ENCODE assay signal across 8 cellular contexts in the genomic region with DNA sequence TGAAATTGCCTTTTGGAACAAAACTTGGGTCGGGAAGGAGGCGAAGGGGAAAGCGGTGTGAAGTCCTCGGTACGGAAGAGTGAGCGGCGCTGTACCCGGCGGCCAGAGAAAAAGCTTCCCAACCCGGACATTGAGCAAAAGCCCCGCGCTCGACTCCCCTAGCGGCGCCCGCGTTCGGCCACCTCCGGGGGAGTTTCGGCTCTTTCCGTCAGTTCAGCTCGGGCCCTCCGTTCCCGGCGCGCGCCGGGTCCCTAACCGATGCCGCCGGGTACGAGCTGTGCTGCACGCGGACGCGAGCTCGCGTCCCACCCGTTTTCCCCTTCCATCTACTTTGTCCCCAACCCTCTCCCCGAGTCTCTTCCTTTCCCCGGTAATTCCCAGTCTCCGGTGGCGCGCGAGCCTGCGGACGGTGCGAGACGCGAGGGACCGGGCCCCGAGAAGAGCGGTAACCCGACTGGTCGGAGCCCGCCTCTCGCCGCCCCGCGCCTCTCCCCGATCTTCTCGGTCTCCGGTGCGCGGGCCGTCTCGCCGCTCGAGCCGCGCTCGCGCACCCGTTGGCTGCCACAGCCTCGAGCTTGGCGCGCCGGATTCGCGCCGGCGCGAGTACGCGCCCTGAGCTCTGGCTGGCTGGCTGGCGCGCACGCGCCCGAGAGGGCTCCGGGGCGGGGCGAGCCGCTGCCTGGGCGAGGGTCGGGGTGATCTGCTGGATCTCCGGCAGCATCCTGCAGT. TPM values are rescaled to one million over a fixed set of nuclear protein-coding genes. Genes with fewer than 3 reads are reported as not detected.
DNase-seq lines count a peak whose midpoint lies in the region; ATAC-seq and TF ChIP-seq lines count a peak whose summit lies in the region.

No MANE protein-coding gene starts in this region.

- peak; percentile 95 for DNase-seq in GM10248 (ENCODE audit: extremely low spot score)
- DNase-seq in NCI-H1105 (lab: John Stamatoyannopoulos, UW): peak; percentile 86
- DNase-seq in SKM-1 treated with dmso at 0.1 percent for 144 hours (lab: John Stamatoyannopoulos, UW; ENCODE audit: unreplicated experiment): peak; percentile 56
- peak; percentile 92 for DNase-seq in activated naive CD8-positive, alpha-beta T cell treated with anti-CD3 and anti-CD28 coated beads, Interleukin-2, amount 10 ng/mL, durations not matched to agents 7 days and 5 days
- peak; percentile 98 for DNase-seq in cardiac muscle cell (ENCODE audit: low read depth in 1 of 2, low spot score in 1 of 2)
- peak; percentile 85 to 94 for DNase-seq in trophoblast cell
- peak; percentile 63 to 75 for DNase-seq in tibial nerve (ENCODE audit: low spot score in 2 of 2)

- H3K4me3 ChIP-seq in cardiac muscle cell: peak overlapping the region; percentile 85
- peak overlapping the region; percentile 92 for H3K4me3 ChIP-seq in trophoblast cell (ENCODE audit: low read depth, low read length)
- H3K4me3 ChIP-seq in tibial nerve: peak overlapping the region; percentile 49 to 98 (median 77)

- peaks cover 2% of the 10 kb centered on the region for H3K27me3 Mint-ChIP-seq in activated naive CD8-positive, alpha-beta T cell treated with anti-CD3 and anti-CD28 coated beads, Interleukin-2, amount 10 ng/mL, durations not matched to agents 7 days and 5 days

- H3K4me3 Mint-ChIP-seq in activated naive CD8-positive, alpha-beta T cell treated with anti-CD3 and anti-CD28 coated beads, Interleukin-2, amount 10 ng/mL, durations not matched to agents 7 days and 5 days: peak overlapping the region; percentile 90

- peak overlapping the region; percentile 95 for H2BK5ac ChIP-seq in trophoblast cell (ENCODE audit: low read depth, low read length, poor library complexity)

- H3K36me3 ChIP-seq in cardiac muscle cell: no peaks in the 10 kb centered on the region
- no peaks in the 10 kb centered on the region for H3K36me3 ChIP-seq in trophoblast cell (ENCODE audit: control insufficient read depth in 1 of 2, insufficient read depth in 2 of 2, low read length in 2 of 2)
- H3K36me3 ChIP-seq in tibial nerve: no peaks in the 10 kb centered on the region

- H3K9me3 Mint-ChIP-seq in activated naive CD8-positive, alpha-beta T cell treated with anti-CD3 and anti-CD28 coated beads, Interleukin-2, amount 10 ng/mL, durations not matched to agents 7 days and 5 days: no peaks in the 10 kb centered on the region

- peaks cover 17% of the 10 kb centered on the region for H3K4me1 ChIP-seq in cardiac muscle cell (ENCODE audit: low read depth)
- peaks cover 0 to 2% of the 10 kb centered on the region in 2 experiments for H3K4me1 ChIP-seq in trophoblast cell (ENCODE audit: control insufficient read depth in 1 of 2, insufficient read depth in 2 of 2, low read length in 2 of 2)
- H3K4me1 ChIP-seq in tibial nerve: peaks cover 0 to 34% (median 12%) of the 10 kb centered on the region in 4 donors

- peak overlapping the region; percentile 98 for H3K14ac ChIP-seq in trophoblast cell (ENCODE audit: low read length)

- POLR2A ChIA-PET in GM10248 (lab: Yijun Ruan, JAX): interaction anchor here (0.6 to 1.7 kb wide), 12 partner anchors 9 to 337 kb away, joined by 3 to 9 read pairs (median 4); a partner anchor contains a TSS
- POLR2A ChIA-PET in activated naive CD8-positive, alpha-beta T cell treated with anti-CD3 and anti-CD28 coated beads, Interleukin-2, amount 10 ng/mL, durations not matched to agents 7 days and 5 days (lab: Charles Lee): interaction anchor here (0.6 to 2.6 kb wide), 23 partner anchors 8 to 476 kb away, joined by 3 to 18 read pairs (median 4); a partner anchor contains a TSS

- peaks cover 7% of the 10 kb centered on the region for H3K36me3 Mint-ChIP-seq in activated naive CD8-positive, alpha-beta T cell treated with anti-CD3 and anti-CD28 coated beads, Interleukin-2, amount 10 ng/mL, durations not matched to agents 7 days and 5 days

- no peak overlapping the region for H3K23ac ChIP-seq in trophoblast cell (ENCODE audit: low read length)

- peak overlapping the region; percentile 97 for H3K9ac ChIP-seq in trophoblast cell (ENCODE audit: low read length)

- H3K18ac ChIP-seq in trophoblast cell (ENCODE audit: low read length): peak overlapping the region; percentile 88

- H3K27ac ChIP-seq in cardiac muscle cell (peak overlapping the region; percentile 95), trophoblast cell (ENCODE audit: low read depth, low read length) (peak overlapping the region; percentile 96), tibial nerve (peak overlapping the region; percentile 63 to 98 (median 94))

- peaks cover 26% of the 10 kb centered on the region for H3K4me1 Mint-ChIP-seq in activated naive CD8-positive, alpha-beta T cell treated with anti-CD3 and anti-CD28 coated beads, Interleukin-2, amount 10 ng/mL, durations not matched to agents 7 days and 5 days

- TF ChIP-seq POLR2A in tibial nerve (IDR thresholded peaks at IDR 0.05): peak; percentile 21 to 50

- H3K79me1 ChIP-seq in trophoblast cell (ENCODE audit: low read length): peaks cover 10% of the 10 kb centered on the region

- H2AK5ac ChIP-seq in trophoblast cell (ENCODE audit: low read length): no peak overlapping the region

- peak overlapping the region; percentile 100 for H2AFZ ChIP-seq in trophoblast cell (ENCODE audit: insufficient read depth, low read length, poor library complexity)

- TF ChIP-seq CTCF in GM10248 (IDR thresholded peaks at IDR 0.05; ENCODE audit: control extremely low read depth, extremely low read depth, low read depth, missing control alignments) (no peak), cardiac muscle cell (IDR thresholded peaks at IDR 0.05; ENCODE audit: low read depth, low read length) (peak; percentile 24), tibial nerve (IDR thresholded peaks at IDR 0.05) (peak in 4 of 5 experiments; percentile 30 to 60 (median 38))

- H4K12ac ChIP-seq in trophoblast cell (ENCODE audit: low read depth, low read length): peak overlapping the region; percentile 100

- no CpG with 5 or more reads among the region's 97 CpGs for WGBS in trophoblast cell (ENCODE audit: extremely low coverage, insufficient coverage, insufficient read length)
- WGBS in tibial nerve, 2 donors: 1% methylated on average over 57 to 92 of the region's 97 CpGs

- H4K91ac ChIP-seq in trophoblast cell (ENCODE audit: low read depth, low read length): peak overlapping the region; percentile 99

- H3K4ac ChIP-seq in trophoblast cell (ENCODE audit: low read depth, low read length): peak overlapping the region; percentile 83

- H2BK12ac ChIP-seq in trophoblast cell (ENCODE audit: low read length): peak overlapping the region; percentile 42

- peak; percentile 68 for ATAC-seq in HG02610 (IDR thresholded peaks at IDR 0.05; ENCODE audit: unreplicated experiment)
- peak; percentile 83 for ATAC-seq in activated naive CD8-positive, alpha-beta T cell treated with anti-CD3 and anti-CD28 coated beads, Interleukin-2, amount 10 ng/mL, durations not matched to agents 7 days and 5 days (ENCODE audit: low read depth)

- peak overlapping the region; percentile 98 for H2BK120ac ChIP-seq in trophoblast cell (ENCODE audit: insufficient read depth, low read length, poor library complexity)

- H3K27me3 ChIP-seq in cardiac muscle cell: no peaks in the 10 kb centered on the region
- H3K27me3 ChIP-seq in trophoblast cell (ENCODE audit: insufficient read depth, low read length): no peaks in the 10 kb centered on the region
- no peaks in the 10 kb centered on the region for H3K27me3 ChIP-seq in tibial nerve

- TF ChIP-seq EP300 in tibial nerve (IDR thresholded peaks at IDR 0.05): peak in 1 of 2 donors; percentile 5

- CTCF ChIA-PET in GM10248 (lab: Yijun Ruan, JAX): interaction anchor here (0.7 to 11.9 kb wide), 24 partner anchors 9 to 217 kb away, joined by 3 to 410 read pairs (median 4); a partner anchor contains a TSS

- peaks cover 10% of the 10 kb centered on the region for H3K79me2 ChIP-seq in trophoblast cell (ENCODE audit: control insufficient read depth, insufficient read depth, low read length, poor library complexity)

- H3K27ac Mint-ChIP-seq in activated naive CD8-positive, alpha-beta T cell treated with anti-CD3 and anti-CD28 coated beads, Interleukin-2, amount 10 ng/mL, durations not matched to agents 7 days and 5 days: peak overlapping the region; percentile 97

- H3K9me3 ChIP-seq in cardiac muscle cell (ENCODE audit: low read depth) (no peaks in the 10 kb centered on the region), trophoblast cell (ENCODE audit: insufficient read depth, low read depth, low read length) (peaks cover 2% of the 10 kb centered on the region), tibial nerve (no peaks in the 10 kb centered on the region)

- peak overlapping the region; percentile 99 for H3K4me2 ChIP-seq in trophoblast cell (ENCODE audit: low read length)

- H4K8ac ChIP-seq in trophoblast cell (ENCODE audit: low read depth, low read length): peak overlapping the region; percentile 99

RNA-seq across cellular contexts. Expression of a gene that starts 0.4 kb away (rescaled TPM):
- total RNA-seq in activated naive CD8-positive, alpha-beta T cell treated with anti-CD3 and anti-CD28 coated beads, Interleukin-2, amount 10 ng/mL, durations not matched to agents 7 days and 5 days: 10 to 100 TPM; 12.1 to 13.3 TPM
- total RNA-seq in cardiac muscle cell: 23.3 and 31.0 TPM in 2 replicates
- 43.1 and 50.0 TPM in 2 replicates for polyA plus RNA-seq in cardiac muscle cell
- polyA plus RNA-seq in trophoblast cell (2013): 32.4 and 34.0 TPM in 2 replicates
- total RNA-seq in tibial nerve: 10 to 100 TPM in 2 of 4 donors, 1 to 10 TPM in 2; 5.9 to 14.7 (median 9.8) TPM

RNA-seq across cellular contexts. Expression of a gene that starts 20.1 kb away (rescaled TPM):
- total RNA-seq in activated naive CD8-positive, alpha-beta T cell treated with anti-CD3 and anti-CD28 coated beads, Interleukin-2, amount 10 ng/mL, durations not matched to agents 7 days and 5 days: under 1 TPM; 0.11 to 0.31 TPM
- 0.48 and 0.49 TPM in 2 replicates for total RNA-seq in cardiac muscle cell
- 0.33 and 1.1 TPM in 2 replicates for polyA plus RNA-seq in cardiac muscle cell
- polyA plus RNA-seq in trophoblast cell (2013): 1.1 and 1.3 TPM in 2 replicates
- not detected for total RNA-seq in tibial nerve

RNA-seq across cellular contexts. Expression of a gene that starts 29.8 kb away (rescaled TPM):
- not detected for total RNA-seq in activated naive CD8-positive, alpha-beta T cell treated with anti-CD3 and anti-CD28 coated beads, Interleukin-2, amount 10 ng/mL, durations not matched to agents 7 days and 5 days
- total RNA-seq in cardiac muscle cell (not detected in 2 replicates), tibial nerve (not detected)
- polyA plus RNA-seq in cardiac muscle cell: not detected in 2 replicates
- 0.04 TPM in 2 replicates for polyA plus RNA-seq in trophoblast cell (2013)

RNA-seq across cellular contexts. Expression of a gene that starts 43.8 kb away (rescaled TPM):
- 10 to 100 TPM; 73.8 to 80.4 TPM for total RNA-seq in activated naive CD8-positive, alpha-beta T cell treated with anti-CD3 and anti-CD28 coated beads, Interleukin-2, amount 10 ng/mL, durations not matched to agents 7 days and 5 days
- total RNA-seq in cardiac muscle cell: 8.0 and 72.9 TPM in 2 replicates
- 8.2 and 82.4 TPM in 2 replicates for polyA plus RNA-seq in cardiac muscle cell
- polyA plus RNA-seq in trophoblast cell (2013): 36.9 and 42.9 TPM in 2 replicates
- 1 to 10 TPM in 2 of 4 donors, under 1 TPM in 1, not detected in 1; 0.30 to 6.5 (median 3.1) TPM for total RNA-seq in tibial nerve

Comparison
In these comparisons a context has a peak if more than half of its experiments do, and no peak if none do; other contexts are left out.
1. Peak in every context shown above with its lines: DNase-seq, ATAC-seq, H3K4me3 ChIP-seq and H3K27ac ChIP-seq.